Comparison of ENCODE assay signal across 19 cellular contexts in the genomic region with DNA sequence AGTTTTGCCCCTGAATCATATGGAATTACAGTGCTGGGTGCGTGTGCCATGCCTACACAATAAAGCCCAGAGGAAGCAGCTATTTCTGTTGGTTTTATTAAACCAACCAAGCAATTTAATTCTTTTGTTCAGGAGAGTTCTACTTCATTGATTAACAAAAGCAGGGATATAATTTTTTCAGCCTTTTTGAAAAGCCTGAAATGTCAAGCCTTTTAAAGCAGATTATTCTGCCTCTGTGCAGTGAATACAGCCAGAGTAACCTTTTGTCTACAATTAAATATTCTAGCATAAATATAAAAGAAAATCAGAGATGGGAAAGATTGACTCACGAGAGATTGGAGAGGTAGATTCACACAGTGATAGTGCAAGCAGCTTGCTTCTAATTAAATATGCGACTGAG.
"Had no signal": no experiment of that assay in that cellular context is flagged by ENCODE, and none has a peak within 500 bp of the region (broad histone marks: within the 10 kb centered on the region; RNA-seq: fewer than 3 reads in every experiment).

No MANE protein-coding gene starts in this region.

- H3K4me3 Mint-ChIP-seq: activated CD4-positive, alpha-beta T cell treated with anti-CD3 and anti-CD28 coated beads for 36 hours; activated naive CD8-positive, alpha-beta T cell treated with anti-CD3 and anti-CD28 coated beads for 36 hours; activated T-helper 1 cell treated with anti-CD3 and anti-CD28 coated beads, Interleukin-12 subunit alpha, Interleukin-12 subunit beta, Interleukin-2, Interleukin-4 antibody, amounts not matched to agents 30 ng/mL and 10 ng/mL and 1 ng/mL, durations not matched to agents 14 hours and 24 hours and 36 hours; effector memory CD8-positive, alpha-beta T cell; mesothelial cell of epicardium; natural killer cell treated with Interleukin-12 subunit alpha and Interleukin-12 subunit beta and Interleukin-15 and Interleukin-18, amount 100 ng/mL, for 72 hours; WTC11 had no signal

- H3K4me1 Mint-ChIP-seq: activated CD4-positive, alpha-beta T cell treated with anti-CD3 and anti-CD28 coated beads for 36 hours; activated naive CD8-positive, alpha-beta T cell treated with anti-CD3 and anti-CD28 coated beads for 36 hours had no signal

- H3K27me3 Mint-ChIP-seq: activated CD4-positive, alpha-beta T cell treated with anti-CD3 and anti-CD28 coated beads for 36 hours; activated naive CD8-positive, alpha-beta T cell treated with anti-CD3 and anti-CD28 coated beads for 36 hours; natural killer cell treated with Interleukin-12 subunit alpha and Interleukin-12 subunit beta and Interleukin-15 and Interleukin-18, amount 100 ng/mL, for 72 hours; progenitor cell of endocrine pancreas had no signal

- ATAC-seq: activated CD4-positive, alpha-beta T cell treated with anti-CD3 and anti-CD28 coated beads for 36 hours; effector memory CD8-positive, alpha-beta T cell; left colon; lower lobe of right lung; natural killer cell treated with Interleukin-12 subunit alpha and Interleukin-12 subunit beta and Interleukin-15 and Interleukin-18, amount 100 ng/mL, for 72 hours; upper lobe of right lung; WTC11 had no signal

- H3K9me3 Mint-ChIP-seq: activated naive CD8-positive, alpha-beta T cell treated with anti-CD3 and anti-CD28 coated beads for 36 hours; activated T-helper 1 cell treated with anti-CD3 and anti-CD28 coated beads, Interleukin-12 subunit alpha, Interleukin-12 subunit beta, Interleukin-2, Interleukin-4 antibody, amounts not matched to agents 30 ng/mL and 10 ng/mL and 1 ng/mL, durations not matched to agents 14 hours and 24 hours and 36 hours; effector memory CD8-positive, alpha-beta T cell; WTC11 had no signal

- H3K36me3 Mint-ChIP-seq: activated naive CD8-positive, alpha-beta T cell treated with anti-CD3 and anti-CD28 coated beads for 36 hours; mesothelial cell of epicardium; natural killer cell treated with Interleukin-12 subunit alpha and Interleukin-12 subunit beta and Interleukin-15 and Interleukin-18, amount 100 ng/mL, for 72 hours; WTC11 had no signal

- DNase-seq: activated CD4-positive, alpha-beta T cell treated with anti-CD3 and anti-CD28 coated beads for 36 hours; activated CD4-positive, alpha-beta T cell treated with anti-CD3 and anti-CD28 coated beads, Interleukin-2, amount 50 U/mL, for 48 hours; activated naive CD8-positive, alpha-beta T cell treated with anti-CD3 and anti-CD28 coated beads for 36 hours; activated T-cell treated with anti-CD3 and anti-CD28 coated beads for 4 hours; amniotic stem cell; effector memory CD8-positive, alpha-beta T cell; hippocampal formation; left colon; lower lobe of right lung; stimulated activated CD4-positive, alpha-beta T cell treated with anti-CD3 and anti-CD28 coated beads, Interleukin-12 subunit alpha, Interleukin-12 subunit beta, amount 100 ng/mL, for 4 hours; stimulated activated CD4-positive, alpha-beta T cell treated with anti-CD3 and anti-CD28 coated beads, Interleukin-1b, Interleukin-23, amount 100 ng/mL, for 48 hours; stimulated activated CD8-positive, alpha-beta memory T cell treated with anti-CD3 and anti-CD28 coated beads, Interleukin-4, amount 100 ng/mL, for 48 hours; stimulated activated naive CD4-positive, alpha-beta T cell; upper lobe of right lung had no signal

- H3K27ac Mint-ChIP-seq: activated CD4-positive, alpha-beta T cell treated with anti-CD3 and anti-CD28 coated beads for 36 hours; activated naive CD8-positive, alpha-beta T cell treated with anti-CD3 and anti-CD28 coated beads for 36 hours; activated T-helper 1 cell treated with anti-CD3 and anti-CD28 coated beads, Interleukin-12 subunit alpha, Interleukin-12 subunit beta, Interleukin-2, Interleukin-4 antibody, amounts not matched to agents 30 ng/mL and 10 ng/mL and 1 ng/mL, durations not matched to agents 14 hours and 24 hours and 36 hours; effector memory CD8-positive, alpha-beta T cell; mesothelial cell of epicardium; natural killer cell treated with Interleukin-12 subunit alpha and Interleukin-12 subunit beta and Interleukin-15 and Interleukin-18, amount 100 ng/mL, for 72 hours; progenitor cell of endocrine pancreas; WTC11 had no signal
